8 cellular contexts compared by ENCODE assay signal in genomic region chr2:167212054-167212648, GRCh38.
DNase-seq lines count a peak whose midpoint lies in the region; ATAC-seq and TF ChIP-seq lines count a peak whose summit lies in the region.

No MANE protein-coding gene starts in this region.

- H3K27ac Mint-ChIP-seq in HFFc6 = no peak overlapping the region
- H3K27ac Mint-ChIP-seq in T-helper 2 cell treated with Interferon-gamma antibody and Interleukin-4, amounts not matched to agents 5 μg/mL and 100 μg/mL, for 36 hours = no peak overlapping the region

- peaks cover 0 to 24% (median 14%) of the 10 kb centered on the region in 12 donors for H3K4me1 ChIP-seq in heart left ventricle

- H3K27ac ChIP-seq in 22Rv1 = no peak overlapping the region
- no peak overlapping the region for H3K27ac ChIP-seq in VCaP
- H3K27ac ChIP-seq in heart left ventricle = no peak overlapping the region

- no peaks in the 10 kb centered on the region for H3K36me3 ChIP-seq in GM06990 (ENCODE audit: control insufficient read depth, insufficient read depth, low read length)
- peaks cover 0 to 10% (median 0%) of the 10 kb centered on the region in 9 donors for H3K36me3 ChIP-seq in heart left ventricle

- 1 to 3% (median 1%) methylated on average over 3 of the region's 3 CpGs for WGBS in heart left ventricle, 4 donors

- H3K4me3 ChIP-seq in GM06990 (replicated peaks; ENCODE audit: low read depth, low read length) = no peak overlapping the region
- H3K4me3 ChIP-seq in heart left ventricle = no peak overlapping the region

- ATAC-seq in heart left ventricle = peak in 3 of 4 donors; percentile 66 to 70 (median 67)

- H3K27me3 ChIP-seq in GM06990 (replicated peaks; ENCODE audit: control insufficient read depth, insufficient read depth, low read length) (no peaks in the 10 kb centered on the region), heart left ventricle (no peaks in the 10 kb centered on the region)

- TF ChIP-seq CTCF in 22Rv1 (IDR thresholded peaks at IDR 0.05) (peak; percentile 71), GM06990 (IDR thresholded peaks at IDR 0.05; ENCODE audit: insufficient read depth, low read length, poor library complexity, severe bottlenecking) (peak; percentile 78), HFFc6 (IDR thresholded peaks at IDR 0.05) (peak; percentile 91), VCaP (conservative IDR thresholded peaks at IDR 0.05) (peak; percentile 88), heart left ventricle (IDR thresholded peaks at IDR 0.05) (peak; percentile 50 to 80 (median 75))

- intact Hi-C loops in heart left ventricle (cut with DNase I) = loop anchor here in 6 of 10 donors (1.0 to 10.0 kb wide), 6 partner anchors 80 to 677 kb away; no protein-coding TSS in a partner anchor

- TF ChIP-seq POLR2A in heart left ventricle (IDR thresholded peaks at IDR 0.05) = no peak

- no peaks in the 10 kb centered on the region for H3K9me3 ChIP-seq in heart left ventricle

- no peaks in the 10 kb centered on the region; the same call in 1 of the 2 replicates for H3K4me1 Mint-ChIP-seq in HFFc6 (ENCODE audit: low read depth)
- no peaks in the 10 kb centered on the region for H3K4me1 Mint-ChIP-seq in T-helper 2 cell treated with Interferon-gamma antibody and Interleukin-4, amounts not matched to agents 5 μg/mL and 100 μg/mL, for 36 hours (ENCODE audit: low read depth)

- H3K4me3 Mint-ChIP-seq in HFFc6 = no peak overlapping the region
- no peak overlapping the region for H3K4me3 Mint-ChIP-seq in T-helper 2 cell treated with Interferon-gamma antibody and Interleukin-4, amounts not matched to agents 5 μg/mL and 100 μg/mL, for 36 hours

- DNase-seq in GM06990 (ENCODE audit: extremely low read depth, insufficient read length) = no peak
- DNase-seq in HFFc6 = peak; percentile 45
- peak; percentile 39 for DNase-seq in NCI-H1105 treated with DMSO at 0.1 percent for 48 hours (lab: John Stamatoyannopoulos, UW)
- DNase-seq in heart left ventricle = peak in 1 of 5 donors; percentile 29
- DNase-seq in stimulated activated CD8-positive, alpha-beta memory T cell treated with anti-CD3 and anti-CD28 coated beads, Interleukin-4, amount 100 ng/mL, for 48 hours = peak; percentile 28
- no peak for DNase-seq in T-helper 2 cell treated with Interferon-gamma antibody and Interleukin-4, amounts not matched to agents 5 μg/mL and 100 μg/mL, for 36 hours (ENCODE audit: low spot score)

- no peaks in the 10 kb centered on the region for H3K36me3 Mint-ChIP-seq in HFFc6 (ENCODE audit: low read depth)
- no peaks in the 10 kb centered on the region for H3K36me3 Mint-ChIP-seq in T-helper 2 cell treated with Interferon-gamma antibody and Interleukin-4, amounts not matched to agents 5 μg/mL and 100 μg/mL, for 36 hours (ENCODE audit: low read depth)

- H3K27me3 Mint-ChIP-seq in HFFc6 (ENCODE audit: insufficient read depth) = no peaks in the 10 kb centered on the region
- no peaks in the 10 kb centered on the region for H3K27me3 Mint-ChIP-seq in T-helper 2 cell treated with Interferon-gamma antibody and Interleukin-4, amounts not matched to agents 5 μg/mL and 100 μg/mL, for 36 hours (ENCODE audit: low read depth)

- H3K9me3 Mint-ChIP-seq in HFFc6 = no peaks in the 10 kb centered on the region
- no peaks in the 10 kb centered on the region for H3K9me3 Mint-ChIP-seq in T-helper 2 cell treated with Interferon-gamma antibody and Interleukin-4, amounts not matched to agents 5 μg/mL and 100 μg/mL, for 36 hours

Comparison
In these comparisons a context has a peak if more than half of its experiments do, and no peak if none do; other contexts are left out.
1. DNase-seq: peak in HFFc6 (single experiment), NCI-H1105 treated with DMSO at 0.1 percent for 48 hours (single experiment) and stimulated activated CD8-positive, alpha-beta memory T cell treated with anti-CD3 and anti-CD28 coated beads, Interleukin-4, amount 100 ng/mL, for 48 hours (single experiment); none in GM06990 (single experiment) and T-helper 2 cell treated with Interferon-gamma antibody and Interleukin-4, amounts not matched to agents 5 μg/mL and 100 μg/mL, for 36 hours (single experiment).
2. Peak in every context shown above with its lines, with median percentiles within 50 percentile points of each other: CTCF ChIP-seq.